ENCODE assay signal across 17 cellular contexts in genomic region chr7:116265881-116266280, GRCh38. TPM values are rescaled to one million over a fixed set of nuclear protein-coding genes. Genes with fewer than 3 reads are reported as not detected.
DNase-seq lines count a peak whose midpoint lies in the region; ATAC-seq, FAIRE-seq and TF ChIP-seq lines count a peak whose summit lies in the region.
"Had no signal": no experiment of that assay in that cellular context is flagged by ENCODE, and none has a peak within 500 bp of the region (broad histone marks: within the 10 kb centered on the region; RNA-seq: fewer than 3 reads in every experiment).

No MANE protein-coding gene starts in this region.

- TF ChIP-seq CTCF in HFFc6 (IDR thresholded peaks at IDR 0.05) (no peak), astrocyte (IDR thresholded peaks at IDR 0.05; ENCODE audit: insufficient read depth, low read depth, low read length) (no peak), foreskin keratinocyte (conservative IDR thresholded peaks at IDR 0.05) (no peak)

- H3K4me2 ChIP-seq in astrocyte (ENCODE audit: low read length), result no peak overlapping the region
- H3K4me2 ChIP-seq: BLaER1 treated with 17β-estradiol and CSF1 and Interleukin-3, amounts not matched to agents 10 nM and 100 nM had no signal

- H3K79me2 ChIP-seq in ACC112 (ENCODE audit: control insufficient read depth, insufficient read depth, low read length, unreplicated experiment) (no peaks in the 10 kb centered on the region), astrocyte (ENCODE audit: insufficient read depth, low read length) (peaks cover 2% of the 10 kb centered on the region)

- H3K9me3 Mint-ChIP-seq in HFFc6, result no peaks in the 10 kb centered on the region
- no peaks in the 10 kb centered on the region for H3K9me3 Mint-ChIP-seq in astrocyte (ENCODE audit: unreplicated experiment)
- H3K9me3 Mint-ChIP-seq: CD8-positive, alpha-beta T cell had no signal

- H3K36me3 ChIP-seq in ACC112 (ENCODE audit: insufficient read depth, low read length) (no peaks in the 10 kb centered on the region), astrocyte (ENCODE audit: insufficient read depth, low read length) (no peaks in the 10 kb centered on the region)
- H3K36me3 ChIP-seq: BLaER1 treated with 17β-estradiol and CSF1 and Interleukin-3, amounts not matched to agents 10 nM and 100 nM had no signal

- H3K9me3 ChIP-seq in astrocyte (ENCODE audit: insufficient read depth, low read depth, low read length), result no peaks in the 10 kb centered on the region
- H3K9me3 ChIP-seq: BLaER1 treated with 17β-estradiol and CSF1 and Interleukin-3, amounts not matched to agents 10 nM and 100 nM had no signal

- peaks cover 15% of the 10 kb centered on the region; the same call in 1 of the 2 replicates for H3K36me3 Mint-ChIP-seq in HFFc6 (ENCODE audit: low read depth)
- peaks cover 3% of the 10 kb centered on the region for H3K36me3 Mint-ChIP-seq in astrocyte (ENCODE audit: low read depth, unreplicated experiment)
- H3K36me3 Mint-ChIP-seq: CD8-positive, alpha-beta T cell had no signal

- H4K20me1 ChIP-seq in astrocyte (ENCODE audit: insufficient read depth, low read length), result no peaks in the 10 kb centered on the region
- H4K20me1 ChIP-seq: BLaER1 treated with 17β-estradiol and CSF1 and Interleukin-3, amounts not matched to agents 10 nM and 100 nM had no signal

- peaks cover 53% of the 10 kb centered on the region for H3K4me1 ChIP-seq in ACC112 (ENCODE audit: control insufficient read depth, insufficient read depth, low read length, unreplicated experiment)
- H3K4me1 ChIP-seq in astrocyte (ENCODE audit: insufficient read depth, low read length), result peaks cover 16% of the 10 kb centered on the region
- H3K4me1 ChIP-seq in foreskin keratinocyte, result peaks cover 21% of the 10 kb centered on the region
- H3K4me1 ChIP-seq: BLaER1 treated with 17β-estradiol and CSF1 and Interleukin-3, amounts not matched to agents 10 nM and 100 nM had no signal

- H3K4me3 Mint-ChIP-seq in HFFc6 (peak overlapping the region; percentile 4; the same call in 1 of the 2 replicates), astrocyte (ENCODE audit: unreplicated experiment) (no peak overlapping the region)
- H3K4me3 Mint-ChIP-seq: CD8-positive, alpha-beta T cell had no signal

- H3K27ac Mint-ChIP-seq in HFFc6 (peak overlapping the region; percentile 74), astrocyte (ENCODE audit: unreplicated experiment) (no peak overlapping the region)
- H3K27ac Mint-ChIP-seq: CD8-positive, alpha-beta T cell had no signal

- no peaks in the 10 kb centered on the region for H3K27me3 Mint-ChIP-seq in HFFc6 (ENCODE audit: insufficient read depth)
- no peaks in the 10 kb centered on the region for H3K27me3 Mint-ChIP-seq in astrocyte (ENCODE audit: low read depth, unreplicated experiment)

- ATAC-seq in foreskin keratinocyte, result peak; percentile 43
- ATAC-seq: CD8-positive, alpha-beta T cell had no signal

- peak; percentile 20 for FAIRE-seq in astrocyte (lab: Jason Lieb, UNC)
- FAIRE-seq: A204.1 had no signal

- DNase-seq in HFFc6 (no peak), astrocyte (ENCODE audit: low read depth) (no peak), foreskin keratinocyte (no peak), hippocampal formation (lab: John Stamatoyannopoulos, UW) (no peak), T1000 (lab: John Stamatoyannopoulos, UW) (no peak), cerebellum (ENCODE audit: low spot score) (no peak)
- DNase-seq: Calu3; CD8-positive, alpha-beta T cell; NCI-H1105; NCI-H2081; NCI-H446 treated with DMSO at 0.1 percent for 48 hours; NCI-H69; NK-92 treated with Interleukin-12 subunit alpha and Interleukin-12 subunit beta, amount 100 ng/mL, for 24 hours; SHP77 treated with DMSO at 0.1 percent for 48 hours had no signal

- H3K4me1 Mint-ChIP-seq in HFFc6 (ENCODE audit: low read depth), result peaks cover 98% of the 10 kb centered on the region
- H3K4me1 Mint-ChIP-seq in astrocyte (ENCODE audit: low read depth, unreplicated experiment), result peaks cover 30% of the 10 kb centered on the region

- H3K27me3 ChIP-seq in ACC112 (ENCODE audit: insufficient read depth, low read length) (no peaks in the 10 kb centered on the region), astrocyte (ENCODE audit: insufficient read depth, low read length) (no peaks in the 10 kb centered on the region), foreskin keratinocyte (no peaks in the 10 kb centered on the region)
- H3K27me3 ChIP-seq: BLaER1 treated with 17β-estradiol and CSF1 and Interleukin-3, amounts not matched to agents 10 nM and 100 nM had no signal

- H3K4me3 ChIP-seq in ACC112 (ENCODE audit: low read depth, low read length) (peak overlapping the region; percentile 15; the same call in 1 of the 2 replicates), astrocyte (ENCODE audit: insufficient read depth, low read depth, low read length) (no peak overlapping the region)
- H3K4me3 ChIP-seq: BLaER1 treated with 17β-estradiol and CSF1 and Interleukin-3, amounts not matched to agents 10 nM and 100 nM had no signal

- H2AFZ ChIP-seq in ACC112 (ENCODE audit: low read length, unreplicated experiment) (peak overlapping the region; percentile 32), astrocyte (ENCODE audit: low read depth, low read length) (no peak overlapping the region)

- H3K27ac ChIP-seq in ACC112 (ENCODE audit: low read depth, low read length), result peak overlapping the region; percentile 14; the same call in 1 of the 2 replicates
- H3K27ac ChIP-seq in astrocyte (ENCODE audit: low read depth, low read length), result no peak overlapping the region
- peak overlapping the region; percentile 15 for H3K27ac ChIP-seq in foreskin keratinocyte
- H3K27ac ChIP-seq: BLaER1 treated with 17β-estradiol and CSF1 and Interleukin-3, amounts not matched to agents 10 nM and 100 nM had no signal

- H3K9ac ChIP-seq in astrocyte (ENCODE audit: low read length), result no peak overlapping the region
- H3K9ac ChIP-seq: BLaER1 treated with 17β-estradiol and CSF1 and Interleukin-3, amounts not matched to agents 10 nM and 100 nM had no signal

RNA-seq across cellular contexts. Expression of gene TES, which starts 55.5 kb away (rescaled TPM):
- total RNA-seq in HFFc6 (2021; fragmentation: NEBNext Ultra II Directional; extraction: Animal tissue kit (Norgen Biotek cat#: 25700)), result 10 to 100 TPM; 10.4 to 29.3 (median 22.4) TPM
- total RNA-seq in astrocyte, result 179 and 184 TPM in 2 replicates
- total RNA-seq in foreskin keratinocyte, result 115 and 130 TPM in 2 replicates
- 53.6 and 55.3 TPM in 2 replicates for polyA plus RNA-seq in foreskin keratinocyte
- total RNA-seq in cerebellum, result 31.7 TPM
